ENCODE assay signal across 26 cellular contexts in genomic region chr1:7615138-7615537, GRCh38.
"Had no signal": no experiment of that assay in that cellular context is flagged by ENCODE, and none has a peak within 500 bp of the region (broad histone marks: within the 10 kb centered on the region; RNA-seq: fewer than 3 reads in every experiment).

No MANE protein-coding gene starts in this region.

- H3K4me1 ChIP-seq: colonic mucosa, esophagus squamous epithelium, lower lobe of right lung, prostate gland, transverse colon had no signal

- H3K27ac ChIP-seq: body of pancreas, colonic mucosa, epithelial cell of prostate, esophagus squamous epithelium, lower lobe of right lung, neutrophil, prostate gland, transverse colon, WERI-Rb-1 had no signal

- H3K27ac Mint-ChIP-seq: activated CD8-positive, alpha-beta T cell treated with anti-CD3 and anti-CD28 coated beads for 36 hours; activated naive CD4-positive, alpha-beta T cell treated with anti-CD3 and anti-CD28 coated beads, Interleukin-2, amount 50 U/mL, for 72 hours; activated T-helper 2 cell treated with anti-CD3 and anti-CD28 coated beads, Interferon-gamma antibody, Interleukin-2, Interleukin-4, amounts not matched to agents 10 μg/mL and 5 μg/mL and 100 μg/mL, durations not matched to agents 14 hours and 24 hours and 36 hours; T-helper 17 cell had no signal

- H3K9me3 Mint-ChIP-seq: activated CD8-positive, alpha-beta T cell treated with anti-CD3 and anti-CD28 coated beads for 36 hours; activated naive CD4-positive, alpha-beta T cell treated with anti-CD3 and anti-CD28 coated beads, Interleukin-2, amount 50 U/mL, for 72 hours; activated T-helper 2 cell treated with anti-CD3 and anti-CD28 coated beads, Interferon-gamma antibody, Interleukin-2, Interleukin-4, amounts not matched to agents 10 μg/mL and 5 μg/mL and 100 μg/mL, durations not matched to agents 14 hours and 24 hours and 36 hours; naive thymus-derived CD8-positive, alpha-beta T cell had no signal

- ATAC-seq: activated CD8-positive, alpha-beta T cell treated with anti-CD3 and anti-CD28 coated beads for 36 hours; activated naive CD4-positive, alpha-beta T cell treated with anti-CD3 and anti-CD28 coated beads, Interleukin-2, amount 50 U/mL, for 72 hours; body of pancreas; lower lobe of right lung; naive thymus-derived CD8-positive, alpha-beta T cell; T-helper 17 cell had no signal

- H3K9me3 ChIP-seq: body of pancreas, colonic mucosa, esophagus squamous epithelium, lower lobe of right lung, neutrophil, prostate gland, transverse colon had no signal

- H3K27me3 Mint-ChIP-seq: activated CD8-positive, alpha-beta T cell treated with anti-CD3 and anti-CD28 coated beads for 36 hours had no signal

- H3K4me1 Mint-ChIP-seq: T-helper 17 cell had no signal

- H3K36me3 Mint-ChIP-seq: activated naive CD4-positive, alpha-beta T cell treated with anti-CD3 and anti-CD28 coated beads, Interleukin-2, amount 50 U/mL, for 72 hours; naive thymus-derived CD8-positive, alpha-beta T cell had no signal

- H3K4me3 ChIP-seq: body of pancreas, colonic mucosa, esophagus squamous epithelium, lower lobe of right lung, prostate gland, transverse colon had no signal

- H3K4me3 Mint-ChIP-seq: activated CD8-positive, alpha-beta T cell treated with anti-CD3 and anti-CD28 coated beads for 36 hours; naive thymus-derived CD8-positive, alpha-beta T cell; T-helper 17 cell had no signal

- DNase-seq: activated CD4-positive, alpha-beta T cell treated with anti-CD3 and anti-CD28 coated beads, Interleukin-2, amount 50 U/mL, for 1 hour; activated CD8-positive, alpha-beta T cell treated with anti-CD3 and anti-CD28 coated beads for 36 hours; activated naive CD4-positive, alpha-beta T cell; activated T-cell treated with anti-CD3 and anti-CD28 coated beads, Interleukin-2, amount 50 U/mL, for 48 hours; anterior cingulate cortex; body of pancreas; cerebellar nuclear complex; colonic mucosa; effector CD8-positive, alpha-beta T cell; esophagus squamous epithelium; foreskin melanocyte; mesenchymal stem cell; retina; stimulated activated CD4-positive, alpha-beta T cell treated with anti-CD3 and anti-CD28 coated beads, Interleukin-2, amount 100 ng/mL, for 48 hours; stimulated activated naive CD4-positive, alpha-beta T cell treated with Interleukin-2 at 50 U/mL for 16 hours; T-helper 17 cell; T1000; transverse colon; WERI-Rb-1 had no signal

- H3K36me3 ChIP-seq: colonic mucosa, esophagus squamous epithelium, lower lobe of right lung, neutrophil, prostate gland, transverse colon, WERI-Rb-1 had no signal

- H3K27me3 ChIP-seq: body of pancreas, colonic mucosa, neutrophil, transverse colon had no signal
